13 cellular contexts compared by ENCODE assay signal in the genomic region with DNA sequence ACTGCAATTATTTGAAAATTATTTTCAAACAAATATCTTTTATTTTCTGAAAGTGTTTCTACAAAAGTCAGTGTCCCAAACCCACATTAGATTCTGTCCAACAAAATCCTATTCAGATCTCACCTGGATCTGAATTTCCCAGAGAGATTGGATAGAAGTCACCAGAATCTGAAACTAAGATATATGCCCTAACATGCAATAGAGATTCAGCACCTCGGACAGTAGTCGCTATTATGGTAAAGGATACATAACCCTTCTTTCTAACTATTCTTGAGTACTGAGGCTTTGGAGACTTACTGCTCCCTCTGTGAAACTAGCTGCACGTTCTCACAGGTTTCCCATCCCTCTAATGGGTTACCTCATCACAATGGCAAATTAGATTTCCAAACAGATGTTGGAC.
DNase-seq lines count a peak whose midpoint lies in the region; ATAC-seq, FAIRE-seq and TF ChIP-seq lines count a peak whose summit lies in the region.
"Had no signal": no experiment of that assay in that cellular context is flagged by ENCODE, and none has a peak within 500 bp of the region (broad histone marks: within the 10 kb centered on the region; RNA-seq: fewer than 3 reads in every experiment).

No MANE protein-coding gene starts in this region.

- no peak overlapping the region for H3K9ac ChIP-seq in PC-3 (ENCODE audit: low read length)

- H3K4me1 ChIP-seq in PC-3 (ENCODE audit: insufficient read depth, low read length) (no peaks in the 10 kb centered on the region), upper lobe of right lung (no peaks in the 10 kb centered on the region)
- H3K4me1 ChIP-seq: Peyer's patch, psoas muscle had no signal

- H3K79me2 ChIP-seq in PC-3 (ENCODE audit: low read length), result no peaks in the 10 kb centered on the region

- no peaks in the 10 kb centered on the region for H3K9me3 ChIP-seq in PC-3 (ENCODE audit: low read length)
- H3K9me3 ChIP-seq in upper lobe of right lung, result no peaks in the 10 kb centered on the region
- H3K9me3 ChIP-seq: Peyer's patch, psoas muscle had no signal

- TF ChIP-seq CTCF in PC-3 (conservative IDR thresholded peaks at IDR 0.05; ENCODE audit: low read depth, low read length) (no peak), endothelial cell (IDR thresholded peaks at IDR 0.05; ENCODE audit: unreplicated experiment) (no peak), nephron progenitor cell (IDR thresholded peaks at IDR 0.05) (no peak), upper lobe of right lung (IDR thresholded peaks at IDR 0.05) (no peak)

- DNase-seq in NCI-H146 treated with DMSO at 0.1 percent for 48 hours (lab: John Stamatoyannopoulos, UW; ENCODE audit: unreplicated experiment), result peak; percentile 34
- no peak for DNase-seq in NCI-H146 (lab: John Stamatoyannopoulos, UW)
- DNase-seq in PC-3, result peak; percentile 48
- peak; percentile 29 for DNase-seq in endothelial cell (ENCODE audit: low spot score)
- peak; percentile 19 for DNase-seq in nephron progenitor cell
- DNase-seq in GM12892 (ENCODE audit: insufficient read length), result no peak
- no peak for DNase-seq in stimulated activated CD8-positive, alpha-beta memory T cell treated with anti-CD3 and anti-CD28 coated beads, Interleukin-4, amount 100 ng/mL, for 48 hours
- no peak for DNase-seq in upper lobe of right lung
- DNase-seq: DMS79, Peyer's patch, psoas muscle had no signal

- H3K4me1 Mint-ChIP-seq in endothelial cell (ENCODE audit: unreplicated experiment) (no peaks in the 10 kb centered on the region), nephron progenitor cell (no peaks in the 10 kb centered on the region)
- H3K4me1 Mint-ChIP-seq: central memory CD8-positive, alpha-beta T cell had no signal

- no peak for FAIRE-seq in GM12892 (lab: Jason Lieb, UNC)

- no TSS peak for BruUV-seq in PC-3 (replicated peaks; lab: Mats Ljungman, UMichigan)

- H2AFZ ChIP-seq in PC-3 (ENCODE audit: low read length), result no peak overlapping the region

- no peaks in the 10 kb centered on the region for H3K27me3 Mint-ChIP-seq in endothelial cell (ENCODE audit: unreplicated experiment)
- H3K27me3 Mint-ChIP-seq in nephron progenitor cell (ENCODE audit: low read depth, poor library complexity), result peaks cover 9% of the 10 kb centered on the region

- H3K36me3 ChIP-seq in PC-3 (ENCODE audit: low read depth, low read length) (no peaks in the 10 kb centered on the region), upper lobe of right lung (no peaks in the 10 kb centered on the region)
- H3K36me3 ChIP-seq: Peyer's patch had no signal

- H3K4me3 ChIP-seq in PC-3 (ENCODE audit: low read length) (no peak overlapping the region), upper lobe of right lung (no peak overlapping the region)
- H3K4me3 ChIP-seq: Peyer's patch, psoas muscle had no signal

- no peaks in the 10 kb centered on the region for H3K36me3 Mint-ChIP-seq in endothelial cell (ENCODE audit: low read depth, unreplicated experiment)
- no peaks in the 10 kb centered on the region for H3K36me3 Mint-ChIP-seq in nephron progenitor cell (ENCODE audit: low read depth)

- H3K4me3 Mint-ChIP-seq in endothelial cell (ENCODE audit: unreplicated experiment) (no peak overlapping the region), nephron progenitor cell (no peak overlapping the region)
- H3K4me3 Mint-ChIP-seq: central memory CD8-positive, alpha-beta T cell had no signal

- TF ChIP-seq POLR2A in GM12892 (IDR thresholded peaks at IDR 0.05; ENCODE audit: low read depth, low read length), result no peak

- intact Hi-C loops in PC-3 (cut with micrococcal nuclease) (no loop called here), upper lobe of right lung (cut with DNase I) (no loop called here)

- H3K9me3 Mint-ChIP-seq in endothelial cell (ENCODE audit: unreplicated experiment) (no peaks in the 10 kb centered on the region), nephron progenitor cell (no peaks in the 10 kb centered on the region)
- H3K9me3 Mint-ChIP-seq: central memory CD8-positive, alpha-beta T cell had no signal

- no peak for ATAC-seq in PC-3
- no peak for ATAC-seq in upper lobe of right lung
- ATAC-seq: psoas muscle had no signal

- no peak overlapping the region for H3K27ac Mint-ChIP-seq in endothelial cell (ENCODE audit: unreplicated experiment)
- H3K27ac Mint-ChIP-seq in nephron progenitor cell, result no peak overlapping the region

- no peaks in the 10 kb centered on the region for H3F3A ChIP-seq in PC-3 (ENCODE audit: low read length, unreplicated experiment)

- no peak overlapping the region for H3K4me2 ChIP-seq in PC-3 (ENCODE audit: low read length)

- POLR2A ChIA-PET in PC-3 (lab: Charles Lee; ENCODE audit: unreplicated experiment), result no interaction called here

- CTCF ChIA-PET in PC-3 (lab: Charles Lee), result no interaction called here

- H4K20me1 ChIP-seq in PC-3 (ENCODE audit: low read length), result no peaks in the 10 kb centered on the region

- H3K9me2 ChIP-seq in PC-3 (replicated peaks; ENCODE audit: low read length), result no peaks in the 10 kb centered on the region

- H3K27ac ChIP-seq in PC-3 (ENCODE audit: low read length), result no peak overlapping the region
- no peak overlapping the region for H3K27ac ChIP-seq in upper lobe of right lung
- H3K27ac ChIP-seq: Peyer's patch, psoas muscle, VCaP had no signal

- peaks cover 50% of the 10 kb centered on the region for H3K27me3 ChIP-seq in PC-3 (ENCODE audit: low read length)
- H3K27me3 ChIP-seq in upper lobe of right lung, result no peaks in the 10 kb centered on the region
- H3K27me3 ChIP-seq: Peyer's patch had no signal

Comparison
In these comparisons a context has a peak if more than half of its experiments do, and no peak if none do; other contexts are left out.
1. DNase-seq: peak in NCI-H146 treated with DMSO at 0.1 percent for 48 hours (single experiment), PC-3 (single experiment), endothelial cell (single experiment) and nephron progenitor cell (single experiment); none in NCI-H146 (single experiment), GM12892 (single experiment), stimulated activated CD8-positive, alpha-beta memory T cell treated with anti-CD3 and anti-CD28 coated beads, Interleukin-4, amount 100 ng/mL, for 48 hours (single experiment) and upper lobe of right lung (single experiment).